ENCODE assay signal across 8 cellular contexts in genomic region chr1:88892146-88892877, GRCh38. TPM values are rescaled to one million over a fixed set of nuclear protein-coding genes. Genes with fewer than 3 reads are reported as not detected.
DNase-seq lines count a peak whose midpoint lies in the region; ATAC-seq and TF ChIP-seq lines count a peak whose summit lies in the region.

No MANE protein-coding gene starts in this region.

- intact Hi-C loops in left lung (cut with DNase I) (no loop called here), tibial artery (cut with DNase I; ENCODE audit: low total_unique reads) (no loop called here)

- H3K9me3 Mint-ChIP-seq in activated T-cell treated with anti-CD3 and anti-CD28 coated beads, Interleukin-2, amount 50 U/mL, for 4 hours, result no peaks in the 10 kb centered on the region

- no peak for DNase-seq in activated T-cell treated with anti-CD3 and anti-CD28 coated beads, Interleukin-2, amount 50 U/mL, for 4 hours
- DNase-seq in activated T-cell treated with anti-CD3 and anti-CD28 coated beads for 4 hours, result no peak
- peak; percentile 93 for DNase-seq in NCI-H345 (lab: John Stamatoyannopoulos, UW)
- DNase-seq in astrocyte of the hippocampus (ENCODE audit: low read depth, low spot score), result peak; percentile 26
- DNase-seq in left lung, result no peak
- DNase-seq in tibial artery, result no peak
- no peak for DNase-seq in stimulated activated CD4-positive, alpha-beta T cell treated with anti-CD3 and anti-CD28 coated beads, Interleukin-4, amount 100 ng/mL, for 24 hours

- peaks cover 2% of the 10 kb centered on the region for H3K36me3 Mint-ChIP-seq in activated T-cell treated with anti-CD3 and anti-CD28 coated beads, Interleukin-2, amount 50 U/mL, for 4 hours (ENCODE audit: insufficient read depth)

- H3K4me1 Mint-ChIP-seq in activated T-cell treated with anti-CD3 and anti-CD28 coated beads, Interleukin-2, amount 50 U/mL, for 4 hours (ENCODE audit: low read depth), result peaks cover 31% of the 10 kb centered on the region

- no peak for ATAC-seq in activated T-cell treated with anti-CD3 and anti-CD28 coated beads, Interleukin-2, amount 50 U/mL, for 4 hours
- ATAC-seq in left lung (peak; percentile 4), HG03159 (IDR thresholded peaks at IDR 0.05; ENCODE audit: unreplicated experiment) (no peak)

- peak overlapping the region; percentile 97 for H3K4me3 Mint-ChIP-seq in activated T-cell treated with anti-CD3 and anti-CD28 coated beads, Interleukin-2, amount 50 U/mL, for 4 hours

- H3K4me3 ChIP-seq in left lung (peak overlapping the region; percentile 89 to 97), tibial artery (peak overlapping the region; percentile 76 to 81)

- peaks cover 20 to 34% of the 10 kb centered on the region in 2 donors for H3K4me1 ChIP-seq in left lung
- H3K4me1 ChIP-seq in tibial artery, result peaks cover 0 to 33% (median 20%) of the 10 kb centered on the region in 4 donors

- H3K27me3 Mint-ChIP-seq in activated T-cell treated with anti-CD3 and anti-CD28 coated beads, Interleukin-2, amount 50 U/mL, for 4 hours (ENCODE audit: low read depth), result no peaks in the 10 kb centered on the region

- H3K9me3 ChIP-seq in left lung, result no peaks in the 10 kb centered on the region
- H3K9me3 ChIP-seq in tibial artery, result no peaks in the 10 kb centered on the region

- TF ChIP-seq CTCF in left lung (IDR thresholded peaks at IDR 0.05) (no peak), tibial artery (IDR thresholded peaks at IDR 0.05) (no peak)

- peak overlapping the region; percentile 93 to 97 for H3K27ac ChIP-seq in left lung
- H3K27ac ChIP-seq in tibial artery, result peak overlapping the region; percentile 94 to 95

- H3K36me3 ChIP-seq in left lung, result peaks cover 0 to under 1% of the 10 kb centered on the region in 2 donors
- peaks cover 0 to under 1% (median 0%) of the 10 kb centered on the region in 3 donors for H3K36me3 ChIP-seq in tibial artery

- H3K27me3 ChIP-seq in left lung, result no peaks in the 10 kb centered on the region
- no peaks in the 10 kb centered on the region for H3K27me3 ChIP-seq in tibial artery

RNA-seq across cellular contexts. Expression of gene GTF2B, which starts 0.9 kb away (rescaled TPM):
- 10 to 100 TPM; 39.3 to 44.0 (median 39.6) TPM for total RNA-seq in activated T-cell treated with anti-CD3 and anti-CD28 coated beads, Interleukin-2, amount 50 U/mL, for 4 hours
- total RNA-seq in left lung, result 10 to 100 TPM; 21.6 to 22.9 TPM

Comparison
In these comparisons a context has a peak if more than half of its experiments do, and no peak if none do; other contexts are left out.
1. DNase-seq: peak in NCI-H345 (single experiment) and astrocyte of the hippocampus (single experiment); none in activated T-cell treated with anti-CD3 and anti-CD28 coated beads, Interleukin-2, amount 50 U/mL, for 4 hours (single experiment), activated T-cell treated with anti-CD3 and anti-CD28 coated beads for 4 hours (single experiment), left lung (0 of 2), tibial artery (0 of 2) and stimulated activated CD4-positive, alpha-beta T cell treated with anti-CD3 and anti-CD28 coated beads, Interleukin-4, amount 100 ng/mL, for 24 hours (single experiment).